In the genomic region with DNA sequence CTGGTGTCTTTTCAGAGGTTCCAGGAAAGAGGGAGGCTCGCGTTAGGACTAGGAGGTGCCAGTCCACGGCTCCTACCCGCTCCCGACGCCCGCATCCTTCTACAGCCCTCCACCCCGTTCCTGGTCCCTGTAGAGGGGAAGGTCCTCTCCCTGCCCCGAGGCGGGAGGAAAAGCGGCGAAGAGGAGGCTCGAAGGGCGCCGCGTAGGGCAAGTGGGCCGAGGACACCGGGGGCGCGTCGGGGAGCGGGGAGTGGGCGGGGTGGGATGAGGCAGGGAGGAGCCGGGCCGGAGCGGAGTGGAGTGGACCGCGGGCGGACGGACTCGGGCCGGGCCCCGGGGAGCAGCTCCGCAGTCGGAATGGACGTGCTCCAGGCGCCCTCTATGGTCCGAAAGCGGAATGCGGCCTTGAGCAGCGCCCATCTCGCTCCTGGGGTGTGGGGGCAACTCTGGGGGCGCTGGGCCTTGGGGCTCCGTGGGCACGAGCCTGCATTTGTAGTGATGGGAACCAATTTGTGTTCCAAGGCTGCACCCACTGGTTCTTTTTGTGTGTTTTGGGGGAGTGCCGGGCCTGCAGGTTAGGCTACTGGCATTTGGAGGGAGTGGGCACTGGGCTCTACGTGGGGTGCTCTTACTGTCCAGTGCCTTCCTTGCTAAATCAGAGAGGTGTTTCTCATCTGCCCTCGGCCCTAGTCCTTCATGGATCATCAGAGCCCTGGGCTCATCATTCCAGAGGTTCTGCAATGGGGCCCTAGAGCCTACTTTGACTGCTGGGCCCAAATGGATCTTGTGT, we compare ENCODE assay signal across 1 cellular context.
TF ChIP-seq lines count a peak whose summit lies in the region.

No MANE protein-coding gene starts in this region.

TF ChIP-seq in H1, 55 proteins besides CTCF, POLR2A, EP300 and RAD21:
- TF ChIP-seq HDAC6 (IDR thresholded peaks at IDR 0.05; ENCODE audit: low read depth, low read length) (no peak), SUZ12 (IDR thresholded peaks at IDR 0.05; ENCODE audit: low read length) (0 out of 2 replicates have a peak, but pooled peaks have one; percentile 59), KDM1A (IDR thresholded peaks at IDR 0.05; ENCODE audit: borderline replicate concordance, low read length) (no peak), POLR2AphosphoS5 (IDR thresholded peaks at IDR 0.05; ENCODE audit: low read depth, low read length) (no peak), TEAD4 (IDR thresholded peaks at IDR 0.05; ENCODE audit: low read depth, low read length) (peak; percentile 50; the same call in 1 of the 2 replicates), BACH1 (IDR thresholded peaks at IDR 0.05; ENCODE audit: low read length) (peak; percentile 38; the same call in 1 of the 2 replicates), SP2 (IDR thresholded peaks at IDR 0.05; ENCODE audit: low read length) (no peak), CHD7 (IDR thresholded peaks at IDR 0.05; ENCODE audit: insufficient replicate concordance, low read length) (no peak), EGR1 (IDR thresholded peaks at IDR 0.05; ENCODE audit: borderline replicate concordance, low read depth, low read length) (no peak), NRF1 (IDR thresholded peaks at IDR 0.05; ENCODE audit: low read depth, low read length) (no peak), NANOG (IDR thresholded peaks at IDR 0.05; ENCODE audit: insufficient read depth, low read depth, low read length, poor library complexity, severe bottlenecking) (no peak)
- TF ChIP-seq, protein P1, sequence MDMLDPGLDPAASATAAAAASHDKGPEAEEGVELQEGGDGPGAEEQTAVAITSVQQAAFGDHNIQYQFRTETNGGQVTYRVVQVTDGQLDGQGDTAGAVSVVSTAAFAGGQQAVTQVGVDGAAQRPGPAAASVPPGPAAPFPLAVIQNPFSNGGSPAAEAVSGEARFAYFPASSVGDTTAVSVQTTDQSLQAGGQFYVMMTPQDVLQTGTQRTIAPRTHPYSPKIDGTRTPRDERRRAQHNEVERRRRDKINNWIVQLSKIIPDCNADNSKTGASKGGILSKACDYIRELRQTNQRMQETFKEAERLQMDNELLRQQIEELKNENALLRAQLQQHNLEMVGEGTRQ (IDR thresholded peaks at IDR 0.05; ENCODE audit: low read length): no peak
- TF ChIP-seq, protein P2, sequence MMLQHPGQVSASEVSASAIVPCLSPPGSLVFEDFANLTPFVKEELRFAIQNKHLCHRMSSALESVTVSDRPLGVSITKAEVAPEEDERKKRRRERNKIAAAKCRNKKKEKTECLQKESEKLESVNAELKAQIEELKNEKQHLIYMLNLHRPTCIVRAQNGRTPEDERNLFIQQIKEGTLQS (IDR thresholded peaks at IDR 0.05; ENCODE audit: insufficient read depth, low read depth, low read length): no peak
